9 cellular contexts compared by ENCODE assay signal in genomic region chr10:36583690-36584089, GRCh38.
"Had no signal": no experiment of that assay in that cellular context is flagged by ENCODE, and none has a peak within 500 bp of the region (broad histone marks: within the 10 kb centered on the region; RNA-seq: fewer than 3 reads in every experiment).

No MANE protein-coding gene starts in this region.

- DNase-seq: GM23248, GOT3, H7, IMR-90, KG1 had no signal

- H3K9me3 ChIP-seq: HAP-1 had no signal

- H3K27ac ChIP-seq: GM23248, HL-60 had no signal

- H3K9ac ChIP-seq: GM23248 had no signal

- FAIRE-seq: K562 had no signal

- H3K36me3 ChIP-seq: HAP-1 had no signal

- H3K4me3 ChIP-seq: GM23248, HAP-1, K562 had no signal

- H2AFZ ChIP-seq: GM23248 had no signal

- ATAC-seq: HCT116, K562 had no signal

- H3K4me1 ChIP-seq: HAP-1 had no signal
